ENCODE assay signal across 12 cellular contexts in genomic region chr17:41308918-41309359, GRCh38. TPM values are rescaled to one million over a fixed set of nuclear protein-coding genes. Genes with fewer than 3 reads are reported as not detected.
DNase-seq lines count a peak whose midpoint lies in the region; ATAC-seq and TF ChIP-seq lines count a peak whose summit lies in the region.
"Had no signal": no experiment of that assay in that cellular context is flagged by ENCODE, and none has a peak within 500 bp of the region (broad histone marks: within the 10 kb centered on the region; RNA-seq: fewer than 3 reads in every experiment).

Gene KRTAP16-1 (minus strand): TSS chr17:41309309. CDS start chr17:41309253, 56 bp downstream.

- H3K4me1 Mint-ChIP-seq in activated CD4-positive, alpha-beta T cell treated with anti-CD3 and anti-CD28 coated beads for 36 hours, result peaks cover 52% of the 10 kb centered on the region
- peaks cover 8% of the 10 kb centered on the region for H3K4me1 Mint-ChIP-seq in glutamatergic neuron (ENCODE audit: low read depth, unreplicated experiment)

- H3K27me3 Mint-ChIP-seq in activated CD4-positive, alpha-beta T cell treated with anti-CD3 and anti-CD28 coated beads for 36 hours, result no peaks in the 10 kb centered on the region
- peaks cover 12% of the 10 kb centered on the region for H3K27me3 Mint-ChIP-seq in glutamatergic neuron (ENCODE audit: unreplicated experiment)

- H3K27me3 ChIP-seq in thoracic aorta (replicated peaks; ENCODE audit: insufficient read depth), result no peaks in the 10 kb centered on the region

- H3K27ac ChIP-seq in thoracic aorta, result no peak within 1 kb of the TSS
- H3K27ac ChIP-seq: A549, parathyroid adenoma had no signal

- H3K4me3 ChIP-seq in thoracic aorta, result peak within 1 kb of the TSS; percentile 19
- H3K4me3 ChIP-seq: A549 had no signal

- peak; percentile 71 for ATAC-seq in activated CD4-positive, alpha-beta T cell treated with anti-CD3 and anti-CD28 coated beads for 36 hours
- ATAC-seq in thoracic aorta (ENCODE audit: insufficient number of reproducible peaks, low FRiP score, low read depth), result no peak
- no peak for ATAC-seq in HG02970 (IDR thresholded peaks at IDR 0.05; ENCODE audit: low FRiP score, unreplicated experiment)

- H3K36me3 Mint-ChIP-seq in activated CD4-positive, alpha-beta T cell treated with anti-CD3 and anti-CD28 coated beads for 36 hours (ENCODE audit: low read depth), result no peaks in the 10 kb centered on the region
- peaks cover 6% of the 10 kb centered on the region for H3K36me3 Mint-ChIP-seq in glutamatergic neuron (ENCODE audit: unreplicated experiment)

- TF ChIP-seq CTCF in glutamatergic neuron (IDR thresholded peaks at IDR 0.05; ENCODE audit: partially characterized antibody, unreplicated experiment) (no peak), thoracic aorta (IDR thresholded peaks at IDR 0.05) (no peak)

- H3K27ac Mint-ChIP-seq in activated CD4-positive, alpha-beta T cell treated with anti-CD3 and anti-CD28 coated beads for 36 hours, result peak within 1 kb of the TSS; percentile 83
- H3K27ac Mint-ChIP-seq in glutamatergic neuron (ENCODE audit: unreplicated experiment), result peak within 1 kb of the TSS; percentile 46

- no peaks in the 10 kb centered on the region for H3K9me3 Mint-ChIP-seq in activated CD4-positive, alpha-beta T cell treated with anti-CD3 and anti-CD28 coated beads for 36 hours (ENCODE audit: low read depth)
- peaks cover 11% of the 10 kb centered on the region for H3K9me3 Mint-ChIP-seq in glutamatergic neuron (ENCODE audit: unreplicated experiment)

- POLR2A ChIA-PET in activated CD4-positive, alpha-beta T cell treated with anti-CD3 and anti-CD28 coated beads for 36 hours (lab: Charles Lee), result interaction anchor here (1.0 kb wide), 1 partner anchor 14 kb away, joined by 5 read pairs; no protein-coding TSS in a partner anchor

- CTCF ChIA-PET in activated CD4-positive, alpha-beta T cell treated with anti-CD3 and anti-CD28 coated beads for 36 hours (lab: Charles Lee), result interaction anchor here (0.5 to 2.9 kb wide), 6 partner anchors 13 to 380 kb away, joined by 3 to 24 read pairs (median 4); no protein-coding TSS in a partner anchor

- DNase-seq in activated CD4-positive, alpha-beta T cell treated with anti-CD3 and anti-CD28 coated beads for 36 hours, result peak; percentile 64
- DNase-seq in activated CD4-positive, alpha-beta T cell treated with anti-CD3 and anti-CD28 coated beads for 1 hour, result no peak
- peak; percentile 76 for DNase-seq in activated CD8-positive, alpha-beta memory T cell treated with anti-CD3 and anti-CD28 coated beads for 24 hours
- no peak for DNase-seq in glutamatergic neuron
- DNase-seq in thoracic aorta (ENCODE audit: low spot score), result no peak
- DNase-seq in NCI-H2171 treated with DMSO at 0.1 percent for 48 hours (lab: John Stamatoyannopoulos, UW), result no peak
- no peak for DNase-seq in NCI-H146 (lab: John Stamatoyannopoulos, UW)

- intact Hi-C loops in activated CD4-positive, alpha-beta T cell treated with anti-CD3 and anti-CD28 coated beads for 36 hours (cut with DNase I, micrococcal nuclease), result no loop called here

- no peaks in the 10 kb centered on the region for H3K36me3 ChIP-seq in thoracic aorta

- H3K4me3 Mint-ChIP-seq in activated CD4-positive, alpha-beta T cell treated with anti-CD3 and anti-CD28 coated beads for 36 hours, result peak within 1 kb of the TSS; percentile 47
- no peak within 1 kb of the TSS for H3K4me3 Mint-ChIP-seq in glutamatergic neuron (ENCODE audit: unreplicated experiment)

- H3K9me3 ChIP-seq in thoracic aorta, result no peaks in the 10 kb centered on the region
- H3K9me3 ChIP-seq: A549 had no signal

- H3K4me1 ChIP-seq in thoracic aorta (ENCODE audit: control insufficient read depth in 1 of 2, low read depth in 2 of 2), result peaks cover 0 to 9% of the 10 kb centered on the region in 2 donors
- H3K4me1 ChIP-seq: A549, parathyroid adenoma had no signal

RNA-seq across cellular contexts. Expression of gene KRTAP16-1, which starts in this region (rescaled TPM):
- total RNA-seq in activated CD4-positive, alpha-beta T cell treated with anti-CD3 and anti-CD28 coated beads for 36 hours, result not detected
- total RNA-seq in glutamatergic neuron (ENCODE audit: unreplicated experiment) (not detected), thoracic aorta (not detected)
- total RNA-seq: fibroblast of villous mesenchyme, urinary bladder had no signal

Comparison
In these comparisons a context has a peak if more than half of its experiments do, and no peak if none do; other contexts are left out.
1. Peak in DNase-seq and ATAC-seq in activated CD4-positive, alpha-beta T cell treated with anti-CD3 and anti-CD28 coated beads for 36 hours; RNA of the gene not detected or under 1 TPM.